ENCODE assay signal across 1 cellular context in genomic region chr5:173989432-173990082, GRCh38.
TF ChIP-seq lines count a peak whose summit lies in the region.

No MANE protein-coding gene starts in this region.

TF ChIP-seq in H1, 55 proteins besides CTCF, POLR2A, EP300 and RAD21:
- TF ChIP-seq CHD7 (IDR thresholded peaks at IDR 0.05; ENCODE audit: insufficient replicate concordance, low read length) (no peak), RBBP5 (IDR thresholded peaks at IDR 0.05; ENCODE audit: borderline replicate concordance, low read depth, low read length) (no peak), HDAC2 (IDR thresholded peaks at IDR 0.05; ENCODE audit: borderline replicate concordance in 1 of 2, low read depth in 2 of 2, low read length in 2 of 2) (no peak), PHF8 (conservative IDR thresholded peaks at IDR 0.05; ENCODE audit: low read depth, low read length) (no peak), KDM1A (IDR thresholded peaks at IDR 0.05; ENCODE audit: borderline replicate concordance, low read length) (no peak), SRF (IDR thresholded peaks at IDR 0.05; ENCODE audit: low read depth, low read length) (no peak)
